ENCODE assay signal across 15 cellular contexts in the genomic region with DNA sequence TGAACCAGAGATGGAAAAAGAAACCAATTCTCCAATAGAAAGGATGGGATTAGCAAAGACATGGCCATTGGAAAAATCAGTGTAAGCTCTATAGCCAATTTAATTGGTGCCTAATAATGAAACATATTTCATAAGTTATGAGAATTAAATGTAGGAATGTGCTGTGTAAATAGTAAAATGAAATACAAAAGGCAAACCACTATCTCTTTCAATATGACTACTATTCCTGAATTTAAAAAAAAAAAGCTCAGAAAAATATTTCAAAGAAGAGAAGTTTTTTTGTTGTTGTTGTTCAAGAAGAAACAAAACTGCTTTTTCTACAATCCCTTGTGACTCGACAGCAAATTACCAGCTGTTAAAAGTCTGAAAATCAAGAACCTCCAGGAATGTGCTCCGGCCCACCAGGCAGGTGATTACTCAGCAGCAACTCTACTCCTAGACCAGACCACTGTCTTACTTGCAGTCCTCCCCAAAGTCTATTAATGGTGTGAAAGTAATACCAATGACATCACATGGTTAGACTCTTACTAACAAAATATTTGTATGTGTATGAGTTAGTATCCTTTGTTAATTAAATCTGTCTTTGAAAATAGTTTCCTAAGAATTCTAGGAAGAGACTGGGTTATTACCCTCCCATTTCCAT.
DNase-seq lines count a peak whose midpoint lies in the region; ATAC-seq and TF ChIP-seq lines count a peak whose summit lies in the region.
"Had no signal": no experiment of that assay in that cellular context is flagged by ENCODE, and none has a peak within 500 bp of the region (broad histone marks: within the 10 kb centered on the region; RNA-seq: fewer than 3 reads in every experiment).

No MANE protein-coding gene starts in this region.

- ATAC-seq in HG02642 (IDR thresholded peaks at IDR 0.05; ENCODE audit: poor library complexity, unreplicated experiment) (peak; percentile 52), HG03520 (IDR thresholded peaks at IDR 0.05; ENCODE audit: unreplicated experiment) (peak; percentile 97)
- ATAC-seq: CD8-positive, alpha-beta T cell; left colon had no signal

- no peaks in the 10 kb centered on the region for H3K27me3 Mint-ChIP-seq in CD8-positive, alpha-beta memory T cell

- H3K27me3 ChIP-seq in smooth muscle cell (ENCODE audit: low read depth): no peaks in the 10 kb centered on the region
- H3K27me3 ChIP-seq in CD8-positive, alpha-beta memory T cell (ENCODE audit: insufficient read depth, low read length, poor library complexity, severe bottlenecking): no peaks in the 10 kb centered on the region
- H3K27me3 ChIP-seq: tibial nerve had no signal

- POLR2A ChIA-PET in CD8-positive, alpha-beta memory T cell (lab: Charles Lee): no interaction called here

- peak overlapping the region; percentile 36 for H3K4me2 ChIP-seq in smooth muscle cell

- WGBS in smooth muscle cell (ENCODE audit: low lambda C conversion rate): 40% methylated on average over 2 of the region's 2 CpGs

- peaks cover 0 to 2% (median 0%) of the 10 kb centered on the region in 5 donors for H3K9me3 Mint-ChIP-seq in CD8-positive, alpha-beta memory T cell
- H3K9me3 Mint-ChIP-seq: CD8-positive, alpha-beta T cell; nephron had no signal

- H3K36me3 ChIP-seq in smooth muscle cell (ENCODE audit: low read depth): no peaks in the 10 kb centered on the region
- no peaks in the 10 kb centered on the region for H3K36me3 ChIP-seq in CD8-positive, alpha-beta memory T cell (ENCODE audit: insufficient read depth, low read length)
- H3K36me3 ChIP-seq: tibial nerve had no signal

- no peaks in the 10 kb centered on the region for H3K4me1 ChIP-seq in smooth muscle cell (ENCODE audit: low read depth)
- H3K4me1 ChIP-seq in CD8-positive, alpha-beta memory T cell (ENCODE audit: insufficient read depth, low read length): no peaks in the 10 kb centered on the region
- H3K4me1 ChIP-seq: tibial nerve had no signal

- no peaks in the 10 kb centered on the region for H3K9me3 ChIP-seq in smooth muscle cell (replicated peaks; ENCODE audit: low read depth)
- no peaks in the 10 kb centered on the region for H3K9me3 ChIP-seq in CD8-positive, alpha-beta memory T cell (ENCODE audit: low read length)
- H3K9me3 ChIP-seq: tibial nerve had no signal

- H3K27ac ChIP-seq in smooth muscle cell (ENCODE audit: low read depth): peak overlapping the region; percentile 60
- no peak overlapping the region for H3K27ac ChIP-seq in CD8-positive, alpha-beta memory T cell (ENCODE audit: low read depth, low read length)
- H3K27ac ChIP-seq: 22Rv1, tibial nerve had no signal

- no peaks in the 10 kb centered on the region for H3K36me3 Mint-ChIP-seq in CD8-positive, alpha-beta memory T cell
- H3K36me3 Mint-ChIP-seq: CD8-positive, alpha-beta T cell had no signal

- no peaks in the 10 kb centered on the region for H3F3A ChIP-seq in smooth muscle cell (ENCODE audit: low read depth)

- H2AFZ ChIP-seq in smooth muscle cell (ENCODE audit: low read depth): peak overlapping the region; percentile 2

- H3K79me2 ChIP-seq in smooth muscle cell (ENCODE audit: low read depth): no peaks in the 10 kb centered on the region

- H3K4me3 ChIP-seq in smooth muscle cell: no peak overlapping the region
- H3K4me3 ChIP-seq in CD8-positive, alpha-beta memory T cell (ENCODE audit: low read length): no peak overlapping the region
- H3K4me3 ChIP-seq: tibial nerve had no signal

- H3K9ac ChIP-seq in smooth muscle cell (ENCODE audit: low read depth): no peak overlapping the region

- no peak for TF ChIP-seq CTCF in smooth muscle cell (IDR thresholded peaks at IDR 0.05; ENCODE audit: borderline replicate concordance, insufficient read depth, poor library complexity, severe bottlenecking)

- no peak overlapping the region for H3K27ac Mint-ChIP-seq in CD8-positive, alpha-beta memory T cell
- H3K27ac Mint-ChIP-seq: CD8-positive, alpha-beta T cell had no signal

- no peaks in the 10 kb centered on the region for H3K4me1 Mint-ChIP-seq in CD8-positive, alpha-beta memory T cell
- H3K4me1 Mint-ChIP-seq: nephron had no signal

- no peak overlapping the region for H3K4me3 Mint-ChIP-seq in CD8-positive, alpha-beta memory T cell
- H3K4me3 Mint-ChIP-seq: CD8-positive, alpha-beta T cell; nephron had no signal

- CTCF ChIA-PET in CD8-positive, alpha-beta memory T cell (lab: Charles Lee): no interaction called here

- DNase-seq in NCI-H146 (lab: John Stamatoyannopoulos, UW) (peak; percentile 11), NCI-H146 treated with DMSO at 0.1 percent for 48 hours (lab: John Stamatoyannopoulos, UW; ENCODE audit: unreplicated experiment) (no peak), smooth muscle cell (lab: John Stamatoyannopoulos, UW; ENCODE audit: unreplicated experiment) (no peak), NCI-H1436 (lab: John Stamatoyannopoulos, UW) (no peak)
- no peak for DNase-seq in CD8-positive, alpha-beta memory T cell
- DNase-seq in activated CD8-positive, alpha-beta memory T cell treated with anti-CD3 and anti-CD28 coated beads, Interleukin-2, amount 50 U/mL, for 4 hours: no peak
- DNase-seq: CD8-positive, alpha-beta T cell; left colon; NCI-H2171 treated with DMSO at 0.1 percent for 48 hours; OCI-M1 had no signal

- no peaks in the 10 kb centered on the region for H4K20me1 ChIP-seq in smooth muscle cell (ENCODE audit: low read depth)
